In the genomic region with DNA sequence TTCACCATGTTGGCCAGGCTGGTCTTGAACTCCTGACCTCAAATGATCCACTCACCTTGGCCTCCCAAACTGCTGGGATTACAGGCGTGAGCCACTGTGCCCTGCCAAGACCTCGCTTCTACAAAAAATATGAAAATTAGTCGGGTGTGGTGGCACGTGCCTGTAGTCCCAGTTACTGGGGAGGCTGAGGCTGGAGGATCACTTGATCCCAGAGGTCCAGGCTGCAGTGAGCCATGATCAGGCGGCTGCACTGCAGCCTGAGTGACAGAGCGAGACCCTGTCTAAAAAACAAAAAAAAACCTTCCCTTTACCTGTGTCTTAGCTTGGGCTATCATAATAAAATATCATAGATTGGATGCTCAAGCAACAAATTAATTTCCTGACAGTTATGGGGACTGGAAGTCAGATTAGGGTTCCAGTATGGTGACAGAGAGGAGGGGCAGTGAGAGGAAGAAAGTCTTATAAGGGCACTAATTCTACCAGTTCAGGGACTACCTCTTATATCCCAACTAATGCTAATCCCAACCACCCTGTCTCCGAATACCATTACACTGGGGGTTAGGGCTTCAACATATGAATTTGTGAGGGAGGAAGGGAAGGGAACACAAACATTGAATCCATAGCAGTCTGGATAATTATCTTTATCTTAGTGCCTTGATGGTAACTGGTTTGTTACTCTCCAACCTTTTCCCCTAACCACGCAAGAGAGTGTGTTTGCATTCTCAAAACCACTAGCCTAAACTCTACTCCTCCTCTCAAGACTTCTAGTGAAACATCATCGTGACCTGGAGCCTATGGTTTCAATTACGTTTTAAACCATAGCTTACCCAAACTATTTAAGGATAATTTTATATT, we compare ENCODE assay signal across 6 cellular contexts.
DNase-seq lines count a peak whose midpoint lies in the region.

No MANE protein-coding gene starts in this region.

- H3K27me3 ChIP-seq in effector memory CD4-positive, alpha-beta T cell (replicated peaks; ENCODE audit: control insufficient read depth, insufficient read depth, low read length, poor library complexity, severe bottlenecking) = no peaks in the 10 kb centered on the region

- peaks cover 6% of the 10 kb centered on the region for H3K4me1 ChIP-seq in effector memory CD4-positive, alpha-beta T cell (ENCODE audit: control insufficient read depth, insufficient read depth, low read length, poor library complexity, severe bottlenecking)

- H3K36me3 ChIP-seq in effector memory CD4-positive, alpha-beta T cell (ENCODE audit: control insufficient read depth, insufficient read depth, low read length) = peaks cover 13% of the 10 kb centered on the region

- H3K27ac ChIP-seq in effector memory CD4-positive, alpha-beta T cell (ENCODE audit: insufficient read depth, low read length, poor library complexity, severe bottlenecking) = peak overlapping the region; percentile 64
- H3K27ac ChIP-seq in skin epidermis = peak overlapping the region in 17 of 21 experiments; percentile 63 to 93 (median 87)

- DNase-seq in NCI-H2107 treated with DMSO at 0.1 percent for 48 hours (lab: John Stamatoyannopoulos, UW; ENCODE audit: unreplicated experiment) = peak; percentile 18
- no peak for DNase-seq in NCI-H2107 (lab: John Stamatoyannopoulos, UW)
- DNase-seq in effector memory CD4-positive, alpha-beta T cell = no peak
- DNase-seq in cerebellar cortex (ENCODE audit: low spot score) = no peak
- no peak for DNase-seq in NCI-H1105 (lab: John Stamatoyannopoulos, UW)

- no peak overlapping the region for H3K4me3 ChIP-seq in effector memory CD4-positive, alpha-beta T cell (ENCODE audit: insufficient read depth, low read depth, low read length, poor library complexity, severe bottlenecking)
- H3K4me3 ChIP-seq in skin epidermis = peak overlapping the region in 5 of 7 experiments; percentile 49 to 89 (median 80)

- H3K9me3 ChIP-seq in effector memory CD4-positive, alpha-beta T cell (ENCODE audit: control insufficient read depth, low read length) = no peaks in the 10 kb centered on the region
